2 cellular contexts compared by ENCODE assay signal in the genomic region with DNA sequence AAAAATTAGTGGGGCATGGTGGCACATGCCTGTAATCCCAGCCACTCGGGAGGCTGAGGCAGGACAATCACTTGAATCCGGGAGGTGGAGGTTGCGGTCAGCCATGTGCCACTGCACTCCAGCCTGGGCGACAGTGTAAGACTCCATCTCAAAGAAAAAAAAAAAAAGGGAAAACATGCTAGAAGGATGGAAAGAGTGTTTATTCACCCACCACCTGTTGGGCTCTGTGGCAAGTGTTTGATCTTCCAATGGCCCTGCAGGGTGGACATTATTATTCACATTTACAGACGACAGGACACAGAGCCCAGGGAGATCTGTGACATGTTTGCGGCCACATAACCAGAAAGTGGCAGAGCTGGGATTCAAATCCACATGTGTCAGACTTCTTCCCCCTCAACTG.
TF ChIP-seq lines count a peak whose summit lies in the region.

No MANE protein-coding gene starts in this region.

TF ChIP-seq in HEK293, 187 proteins besides CTCF, POLR2A, EP300 and RAD21:
- TF ChIP-seq SCRT2 (tag by site-specific recombination; IDR thresholded peaks at IDR 0.05) (peak; percentile 70), ZNF747 (tag by site-specific recombination; IDR thresholded peaks at IDR 0.05) (no peak), ZNF785 (tag by site-specific recombination; IDR thresholded peaks at IDR 0.05) (no peak), ZSCAN16 (tag by site-specific recombination; IDR thresholded peaks at IDR 0.05) (no peak), SCRT1 (tag by site-specific recombination; IDR thresholded peaks at IDR 0.05; ENCODE audit: borderline replicate concordance) (peak; percentile 67; the same call in 1 of the 2 replicates)

TF ChIP-seq in H1, 55 proteins besides CTCF, POLR2A, EP300 and RAD21:
- TF ChIP-seq, protein P1, sequence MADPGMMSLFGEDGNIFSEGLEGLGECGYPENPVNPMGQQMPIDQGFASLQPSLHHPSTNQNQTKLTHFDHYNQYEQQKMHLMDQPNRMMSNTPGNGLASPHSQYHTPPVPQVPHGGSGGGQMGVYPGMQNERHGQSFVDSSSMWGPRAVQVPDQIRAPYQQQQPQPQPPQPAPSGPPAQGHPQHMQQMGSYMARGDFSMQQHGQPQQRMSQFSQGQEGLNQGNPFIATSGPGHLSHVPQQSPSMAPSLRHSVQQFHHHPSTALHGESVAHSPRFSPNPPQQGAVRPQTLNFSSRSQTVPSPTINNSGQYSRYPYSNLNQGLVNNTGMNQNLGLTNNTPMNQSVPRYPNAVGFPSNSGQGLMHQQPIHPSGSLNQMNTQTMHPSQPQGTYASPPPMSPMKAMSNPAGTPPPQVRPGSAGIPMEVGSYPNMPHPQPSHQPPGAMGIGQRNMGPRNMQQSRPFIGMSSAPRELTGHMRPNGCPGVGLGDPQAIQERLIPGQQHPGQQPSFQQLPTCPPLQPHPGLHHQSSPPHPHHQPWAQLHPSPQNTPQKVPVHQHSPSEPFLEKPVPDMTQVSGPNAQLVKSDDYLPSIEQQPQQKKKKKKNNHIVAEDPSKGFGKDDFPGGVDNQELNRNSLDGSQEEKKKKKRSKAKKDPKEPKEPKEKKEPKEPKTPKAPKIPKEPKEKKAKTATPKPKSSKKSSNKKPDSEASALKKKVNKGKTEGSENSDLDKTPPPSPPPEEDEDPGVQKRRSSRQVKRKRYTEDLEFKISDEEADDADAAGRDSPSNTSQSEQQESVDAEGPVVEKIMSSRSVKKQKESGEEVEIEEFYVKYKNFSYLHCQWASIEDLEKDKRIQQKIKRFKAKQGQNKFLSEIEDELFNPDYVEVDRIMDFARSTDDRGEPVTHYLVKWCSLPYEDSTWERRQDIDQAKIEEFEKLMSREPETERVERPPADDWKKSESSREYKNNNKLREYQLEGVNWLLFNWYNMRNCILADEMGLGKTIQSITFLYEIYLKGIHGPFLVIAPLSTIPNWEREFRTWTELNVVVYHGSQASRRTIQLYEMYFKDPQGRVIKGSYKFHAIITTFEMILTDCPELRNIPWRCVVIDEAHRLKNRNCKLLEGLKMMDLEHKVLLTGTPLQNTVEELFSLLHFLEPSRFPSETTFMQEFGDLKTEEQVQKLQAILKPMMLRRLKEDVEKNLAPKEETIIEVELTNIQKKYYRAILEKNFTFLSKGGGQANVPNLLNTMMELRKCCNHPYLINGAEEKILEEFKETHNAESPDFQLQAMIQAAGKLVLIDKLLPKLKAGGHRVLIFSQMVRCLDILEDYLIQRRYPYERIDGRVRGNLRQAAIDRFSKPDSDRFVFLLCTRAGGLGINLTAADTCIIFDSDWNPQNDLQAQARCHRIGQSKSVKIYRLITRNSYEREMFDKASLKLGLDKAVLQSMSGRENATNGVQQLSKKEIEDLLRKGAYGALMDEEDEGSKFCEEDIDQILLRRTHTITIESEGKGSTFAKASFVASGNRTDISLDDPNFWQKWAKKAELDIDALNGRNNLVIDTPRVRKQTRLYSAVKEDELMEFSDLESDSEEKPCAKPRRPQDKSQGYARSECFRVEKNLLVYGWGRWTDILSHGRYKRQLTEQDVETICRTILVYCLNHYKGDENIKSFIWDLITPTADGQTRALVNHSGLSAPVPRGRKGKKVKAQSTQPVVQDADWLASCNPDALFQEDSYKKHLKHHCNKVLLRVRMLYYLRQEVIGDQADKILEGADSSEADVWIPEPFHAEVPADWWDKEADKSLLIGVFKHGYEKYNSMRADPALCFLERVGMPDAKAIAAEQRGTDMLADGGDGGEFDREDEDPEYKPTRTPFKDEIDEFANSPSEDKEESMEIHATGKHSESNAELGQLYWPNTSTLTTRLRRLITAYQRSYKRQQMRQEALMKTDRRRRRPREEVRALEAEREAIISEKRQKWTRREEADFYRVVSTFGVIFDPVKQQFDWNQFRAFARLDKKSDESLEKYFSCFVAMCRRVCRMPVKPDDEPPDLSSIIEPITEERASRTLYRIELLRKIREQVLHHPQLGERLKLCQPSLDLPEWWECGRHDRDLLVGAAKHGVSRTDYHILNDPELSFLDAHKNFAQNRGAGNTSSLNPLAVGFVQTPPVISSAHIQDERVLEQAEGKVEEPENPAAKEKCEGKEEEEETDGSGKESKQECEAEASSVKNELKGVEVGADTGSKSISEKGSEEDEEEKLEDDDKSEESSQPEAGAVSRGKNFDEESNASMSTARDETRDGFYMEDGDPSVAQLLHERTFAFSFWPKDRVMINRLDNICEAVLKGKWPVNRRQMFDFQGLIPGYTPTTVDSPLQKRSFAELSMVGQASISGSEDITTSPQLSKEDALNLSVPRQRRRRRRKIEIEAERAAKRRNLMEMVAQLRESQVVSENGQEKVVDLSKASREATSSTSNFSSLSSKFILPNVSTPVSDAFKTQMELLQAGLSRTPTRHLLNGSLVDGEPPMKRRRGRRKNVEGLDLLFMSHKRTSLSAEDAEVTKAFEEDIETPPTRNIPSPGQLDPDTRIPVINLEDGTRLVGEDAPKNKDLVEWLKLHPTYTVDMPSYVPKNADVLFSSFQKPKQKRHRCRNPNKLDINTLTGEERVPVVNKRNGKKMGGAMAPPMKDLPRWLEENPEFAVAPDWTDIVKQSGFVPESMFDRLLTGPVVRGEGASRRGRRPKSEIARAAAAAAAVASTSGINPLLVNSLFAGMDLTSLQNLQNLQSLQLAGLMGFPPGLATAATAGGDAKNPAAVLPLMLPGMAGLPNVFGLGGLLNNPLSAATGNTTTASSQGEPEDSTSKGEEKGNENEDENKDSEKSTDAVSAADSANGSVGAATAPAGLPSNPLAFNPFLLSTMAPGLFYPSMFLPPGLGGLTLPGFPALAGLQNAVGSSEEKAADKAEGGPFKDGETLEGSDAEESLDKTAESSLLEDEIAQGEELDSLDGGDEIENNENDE (IDR thresholded peaks at IDR 0.05; ENCODE audit: insufficient replicate concordance, low read length) = no peak
- TF ChIP-seq, protein P2, sequence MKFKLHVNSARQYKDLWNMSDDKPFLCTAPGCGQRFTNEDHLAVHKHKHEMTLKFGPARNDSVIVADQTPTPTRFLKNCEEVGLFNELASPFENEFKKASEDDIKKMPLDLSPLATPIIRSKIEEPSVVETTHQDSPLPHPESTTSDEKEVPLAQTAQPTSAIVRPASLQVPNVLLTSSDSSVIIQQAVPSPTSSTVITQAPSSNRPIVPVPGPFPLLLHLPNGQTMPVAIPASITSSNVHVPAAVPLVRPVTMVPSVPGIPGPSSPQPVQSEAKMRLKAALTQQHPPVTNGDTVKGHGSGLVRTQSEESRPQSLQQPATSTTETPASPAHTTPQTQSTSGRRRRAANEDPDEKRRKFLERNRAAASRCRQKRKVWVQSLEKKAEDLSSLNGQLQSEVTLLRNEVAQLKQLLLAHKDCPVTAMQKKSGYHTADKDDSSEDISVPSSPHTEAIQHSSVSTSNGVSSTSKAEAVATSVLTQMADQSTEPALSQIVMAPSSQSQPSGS (IDR thresholded peaks at IDR 0.05; ENCODE audit: low read length) = no peak
- TF ChIP-seq RXRA (IDR thresholded peaks at IDR 0.05; ENCODE audit: insufficient read depth, low read depth, low read length) (no peak), KDM4A (IDR thresholded peaks at IDR 0.05; ENCODE audit: low read depth, low read length, severe bottlenecking) (no peak), SIRT6 (IDR thresholded peaks at IDR 0.05; ENCODE audit: low read length) (no peak)
TF ChIP-seq in H1: peak in this region for 0.
